ENCODE assay signal across 16 cellular contexts in genomic region chr1:36176151-36176949, GRCh38. TPM values are rescaled to one million over a fixed set of nuclear protein-coding genes. Genes with fewer than 3 reads are reported as not detected.
DNase-seq lines count a peak whose midpoint lies in the region; ATAC-seq and TF ChIP-seq lines count a peak whose summit lies in the region.
"Had no signal": no experiment of that assay in that cellular context is flagged by ENCODE, and none has a peak within 500 bp of the region (broad histone marks: within the 10 kb centered on the region; RNA-seq: fewer than 3 reads in every experiment).

No MANE protein-coding gene starts in this region.

- no peak for TF ChIP-seq CTCF in 22Rv1 (IDR thresholded peaks at IDR 0.05)
- no peak for TF ChIP-seq CTCF in ascending aorta (IDR thresholded peaks at IDR 0.05)
- TF ChIP-seq CTCF in right atrium auricular region (IDR thresholded peaks at IDR 0.05): peak; percentile 21 to 56
- TF ChIP-seq CTCF in psoas muscle (IDR thresholded peaks at IDR 0.05): no peak
- no peak for TF ChIP-seq CTCF in PC-9 (conservative IDR thresholded peaks at IDR 0.05)

- H2AFZ ChIP-seq in PC-9: no peak overlapping the region

- peak in 2 of 4 donors; percentile 1 to 17 for ATAC-seq in psoas muscle
- ATAC-seq in GM21381 (IDR thresholded peaks at IDR 0.05; ENCODE audit: unreplicated experiment): no peak
- ATAC-seq: PC-3, T-cell had no signal

- peak overlapping the region; percentile 13; the same call in 1 of the 2 replicates for H3K27ac ChIP-seq in 22Rv1
- peak overlapping the region; percentile 56 to 74 for H3K27ac ChIP-seq in ascending aorta
- H3K27ac ChIP-seq in right atrium auricular region: peak overlapping the region; percentile 88 to 100
- peak overlapping the region; percentile 94 for H3K27ac ChIP-seq in psoas muscle
- no peak overlapping the region for H3K27ac ChIP-seq in PC-9
- H3K27ac ChIP-seq: A549 had no signal

- no peaks in the 10 kb centered on the region; the same call in 1 of the 2 replicates for H4K20me1 ChIP-seq in PC-9 (ENCODE audit: insufficient read depth)

- no peak for DNase-seq in ascending aorta (ENCODE audit: low spot score in 2 of 2)
- DNase-seq in right atrium auricular region (ENCODE audit: low spot score): no peak
- no peak for DNase-seq in psoas muscle
- DNase-seq in GOT3 (lab: John Stamatoyannopoulos, UW): no peak
- DNase-seq in NCI-H82 treated with DMSO at 0.1 percent for 48 hours (lab: John Stamatoyannopoulos, UW; ENCODE audit: unreplicated experiment): no peak
- DNase-seq in PC-9: no peak
- DNase-seq: activated CD4-positive, alpha-beta T cell treated with anti-CD3 and anti-CD28 coated beads for 1 hour; Caco-2; KBM-7; NCI-H226; PC-3; stimulated activated CD4-positive, alpha-beta T cell treated with anti-CD3 and anti-CD28 coated beads, Interleukin-1b, Interleukin-23, amount 100 ng/mL, for 48 hours; T-cell had no signal

- H3F3A ChIP-seq in PC-9 (ENCODE audit: insufficient read depth, low read depth): peaks cover 7% of the 10 kb centered on the region; the same call in 1 of the 2 replicates

- H3K9me2 ChIP-seq in PC-9 (ENCODE audit: insufficient read depth): no peaks in the 10 kb centered on the region

- BruUV-seq in PC-9 (replicated peaks; lab: Mats Ljungman, UMichigan): no TSS peak

- CTCF ChIA-PET in PC-9 (lab: Charles Lee): no interaction called here

- H3K9me3 ChIP-seq in ascending aorta: no peaks in the 10 kb centered on the region
- H3K9me3 ChIP-seq in right atrium auricular region: no peaks in the 10 kb centered on the region
- no peaks in the 10 kb centered on the region for H3K9me3 ChIP-seq in psoas muscle
- H3K9me3 ChIP-seq in PC-9 (ENCODE audit: insufficient read depth, low read depth): no peaks in the 10 kb centered on the region
- H3K9me3 ChIP-seq: A549, Caco-2 had no signal

- intact Hi-C loops in ascending aorta (cut with DNase I): no loop called here
- intact Hi-C loops in psoas muscle (cut with DNase I): no loop called here
- intact Hi-C loops in PC-9 (cut with micrococcal nuclease; ENCODE audit: unreplicated experiment): no loop called here

- H3K4me3 ChIP-seq in ascending aorta (no peak overlapping the region), right atrium auricular region (no peak overlapping the region), psoas muscle (peak overlapping the region; percentile 41), PC-9 (no peak overlapping the region)
- H3K4me3 ChIP-seq: A549 had no signal

- H3K79me2 ChIP-seq in PC-9 (ENCODE audit: low read depth): 0 out of 2 replicates have a peak, but pooled peaks cover 6% of the 10 kb centered on the region

- H3K36me3 ChIP-seq in ascending aorta: peaks cover 96 to 98% of the 10 kb centered on the region in 2 donors
- peaks cover 100% of the 10 kb centered on the region for H3K36me3 ChIP-seq in right atrium auricular region
- H3K36me3 ChIP-seq in psoas muscle (ENCODE audit: insufficient read depth in 1 of 2, low read depth in 1 of 2): peaks cover 6 to 100% of the 10 kb centered on the region in 2 donors
- peaks cover 19% of the 10 kb centered on the region for H3K36me3 ChIP-seq in PC-9 (ENCODE audit: low read depth)

- H3K4me1 ChIP-seq in ascending aorta (peaks cover 8 to 16% of the 10 kb centered on the region in 2 donors), right atrium auricular region (peaks cover 0 to 76% of the 10 kb centered on the region in 2 donors), psoas muscle (peaks cover 52% of the 10 kb centered on the region), PC-9 (replicated peaks; ENCODE audit: insufficient read depth) (peaks cover 11% of the 10 kb centered on the region)
- H3K4me1 ChIP-seq: Caco-2 had no signal

- POLR2A ChIA-PET in PC-9 (lab: Charles Lee; ENCODE audit: unreplicated experiment): no interaction called here

- H3K27me3 ChIP-seq in ascending aorta: no peaks in the 10 kb centered on the region
- no peaks in the 10 kb centered on the region for H3K27me3 ChIP-seq in right atrium auricular region
- H3K27me3 ChIP-seq in psoas muscle (ENCODE audit: insufficient read depth in 3 of 3, low read length in 2 of 3): no peaks in the 10 kb centered on the region
- H3K27me3 ChIP-seq in PC-9 (ENCODE audit: insufficient read depth, low read depth): no peaks in the 10 kb centered on the region

- no peak overlapping the region for H3K4me2 ChIP-seq in PC-9
- H3K4me2 ChIP-seq: A549 had no signal

- 70 to 77% (median 76%) methylated on average over 69 to 76 of the region's 76 CpGs for WGBS in psoas muscle, 3 donors

RNA-seq across cellular contexts. Expression of gene MAP7D1, which starts 20.4 kb away (rescaled TPM):
- total RNA-seq in ascending aorta (209 TPM), right atrium auricular region (100 to 1,000 TPM; 353 to 356 TPM), psoas muscle (100 to 1,000 TPM; 209 to 230 (median 215) TPM), PC-9 (2021) (150 and 173 TPM in 2 replicates)
- polyA plus RNA-seq in psoas muscle: 100 to 1,000 TPM; 117 to 342 (median 165) TPM

RNA-seq across cellular contexts. Expression of gene TRAPPC3, which starts 27.1 kb away (rescaled TPM):
- total RNA-seq in ascending aorta (52.0 TPM), right atrium auricular region (10 to 100 TPM; 62.0 to 81.6 TPM), psoas muscle (10 to 100 TPM; 34.8 to 44.4 (median 38.7) TPM), PC-9 (2021) (112 and 116 TPM in 2 replicates)
- 10 to 100 TPM; 43.8 to 91.8 (median 73.0) TPM for polyA plus RNA-seq in psoas muscle

RNA-seq across cellular contexts. Expression of gene THRAP3, which starts 47.9 kb away (rescaled TPM):
- total RNA-seq in ascending aorta (39.5 TPM), right atrium auricular region (10 to 100 TPM; 64.3 to 66.4 TPM), psoas muscle (100 to 1,000 TPM in 3 of 4 donors, 10 to 100 TPM in 1; 96.6 to 159 (median 124) TPM), PC-9 (2021) (83.2 and 143 TPM in 2 replicates)
- 10 to 100 TPM; 45.8 to 92.9 (median 80.3) TPM for polyA plus RNA-seq in psoas muscle

RNA-seq across cellular contexts. Expression of gene COL8A2, which starts 51.3 kb away (rescaled TPM):
- total RNA-seq in ascending aorta: 41.7 TPM
- total RNA-seq in right atrium auricular region: 1 to 10 TPM; 3.5 to 4.5 TPM
- under 1 TPM; 0.15 to 0.41 (median 0.30) TPM for total RNA-seq in psoas muscle
- polyA plus RNA-seq in psoas muscle: under 1 TPM; 0.06 to 0.12 (median 0.10) TPM
- 0.20 and 0.28 TPM in 2 replicates for total RNA-seq in PC-9 (2021)

Comparison
In these comparisons a context has a peak if more than half of its experiments do, and no peak if none do; other contexts are left out.
1. CTCF ChIP-seq: peak in right atrium auricular region (2 of 2); none in 22Rv1 (single experiment), ascending aorta (0 of 3), psoas muscle (single experiment) and PC-9 (single experiment).